ENCODE assay signal across 1 cellular context in genomic region chr19:16252459-16253205, GRCh38.
TF ChIP-seq lines count a peak whose summit lies in the region.

No MANE protein-coding gene starts in this region.

TF ChIP-seq in GM12878, 131 proteins besides CTCF, POLR2A, EP300 and RAD21 (continued from another document):
- 0 out of 2 replicates have a peak, but pooled peaks have one; percentile 12 for TF ChIP-seq RELB (IDR thresholded peaks at IDR 0.05; ENCODE audit: low read depth)
